16 cellular contexts compared by ENCODE assay signal in the genomic region with DNA sequence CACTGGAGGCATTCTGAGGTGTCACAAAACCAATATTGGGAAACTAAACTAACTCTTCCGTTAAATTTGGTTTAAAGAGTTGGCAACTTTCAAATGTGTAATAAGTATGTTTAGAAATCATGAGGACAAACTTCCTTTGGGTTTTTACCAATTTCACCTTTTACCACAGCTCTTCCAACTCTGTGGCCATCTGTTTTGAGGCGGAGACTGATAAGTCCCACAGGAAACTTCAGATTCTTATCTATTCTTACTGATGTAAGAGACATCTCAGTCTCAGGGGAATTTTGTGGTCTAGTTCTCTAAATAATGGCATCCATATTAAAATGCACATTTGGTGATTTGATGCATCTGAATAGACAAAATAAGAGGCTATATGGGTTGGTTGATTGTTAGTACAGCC.
"Had no signal": no experiment of that assay in that cellular context is flagged by ENCODE, and none has a peak within 500 bp of the region (broad histone marks: within the 10 kb centered on the region; RNA-seq: fewer than 3 reads in every experiment).

No MANE protein-coding gene starts in this region.

- H3K27me3 ChIP-seq: brain microvascular endothelial cell, left lung, spleen had no signal

- H3K4me3 Mint-ChIP-seq: activated CD4-positive, alpha-beta T cell treated with anti-CD3 and anti-CD28 coated beads, Interleukin-2, amount 10 ng/mL, durations not matched to agents 7 days and 5 days; activated CD8-positive, alpha-beta T cell treated with anti-CD3 and anti-CD28 coated beads, Interleukin-2, amount 10 ng/mL, durations not matched to agents 7 days and 5 days; activated naive CD4-positive, alpha-beta T cell treated with anti-CD3 and anti-CD28 coated beads for 36 hours; activated T-cell treated with anti-CD3 and anti-CD28 coated beads, Interleukin-2, amount 50 U/mL, for 24 hours; endodermal cell; stimulated activated memory B cell treated with anti-CD40 and anti-IgM and Interleukin-4, amounts not matched to agents 10 μg/mL and 1 μg/mL and 100 μg/mL, for 72 hours; T-helper 2 cell treated with Interferon-gamma antibody and Interleukin-4, amounts not matched to agents 5 μg/mL and 100 μg/mL, for 36 hours had no signal

- DNase-seq: activated CD4-positive, alpha-beta T cell treated with anti-CD3 and anti-CD28 coated beads, Interleukin-2, amount 10 ng/mL, durations not matched to agents 7 days and 5 days; activated CD8-positive, alpha-beta T cell treated with anti-CD3 and anti-CD28 coated beads, Interleukin-2, amount 10 ng/mL, durations not matched to agents 7 days and 5 days; activated naive CD4-positive, alpha-beta T cell treated with anti-CD3 and anti-CD28 coated beads for 36 hours; activated T-cell treated with anti-CD3 and anti-CD28 coated beads, Interleukin-2, amount 50 U/mL, for 24 hours; aorta; brain microvascular endothelial cell; endodermal cell; foreskin melanocyte; glutamatergic neuron; kidney; left lung; retina; spleen; stimulated activated CD4-positive, alpha-beta T cell treated with anti-CD3 and anti-CD28 coated beads, Interleukin-4, amount 100 ng/mL, for 4 hours had no signal

- H3K4me1 ChIP-seq: left lung had no signal

- H3K36me3 ChIP-seq: brain microvascular endothelial cell, left lung, spleen had no signal

- ATAC-seq: left lung; stimulated activated memory B cell treated with anti-CD40 and anti-IgM and Interleukin-4, amounts not matched to agents 10 μg/mL and 1 μg/mL and 100 μg/mL, for 72 hours had no signal

- H3K9me3 ChIP-seq: left lung, spleen had no signal

- H3K4me3 ChIP-seq: left lung, spleen had no signal

- H3K9me3 Mint-ChIP-seq: activated naive CD4-positive, alpha-beta T cell treated with anti-CD3 and anti-CD28 coated beads for 36 hours; stimulated activated memory B cell treated with anti-CD40 and anti-IgM and Interleukin-4, amounts not matched to agents 10 μg/mL and 1 μg/mL and 100 μg/mL, for 72 hours had no signal

- H3K4me1 Mint-ChIP-seq: endodermal cell; stimulated activated memory B cell treated with anti-CD40 and anti-IgM and Interleukin-4, amounts not matched to agents 10 μg/mL and 1 μg/mL and 100 μg/mL, for 72 hours had no signal

- H3K27ac Mint-ChIP-seq: activated CD4-positive, alpha-beta T cell treated with anti-CD3 and anti-CD28 coated beads, Interleukin-2, amount 10 ng/mL, durations not matched to agents 7 days and 5 days; activated CD8-positive, alpha-beta T cell treated with anti-CD3 and anti-CD28 coated beads, Interleukin-2, amount 10 ng/mL, durations not matched to agents 7 days and 5 days; activated naive CD4-positive, alpha-beta T cell treated with anti-CD3 and anti-CD28 coated beads for 36 hours; activated T-cell treated with anti-CD3 and anti-CD28 coated beads, Interleukin-2, amount 50 U/mL, for 24 hours; endodermal cell; stimulated activated memory B cell treated with anti-CD40 and anti-IgM and Interleukin-4, amounts not matched to agents 10 μg/mL and 1 μg/mL and 100 μg/mL, for 72 hours had no signal

- H3K27me3 Mint-ChIP-seq: activated CD4-positive, alpha-beta T cell treated with anti-CD3 and anti-CD28 coated beads, Interleukin-2, amount 10 ng/mL, durations not matched to agents 7 days and 5 days; stimulated activated memory B cell treated with anti-CD40 and anti-IgM and Interleukin-4, amounts not matched to agents 10 μg/mL and 1 μg/mL and 100 μg/mL, for 72 hours had no signal

- H3K36me3 Mint-ChIP-seq: stimulated activated memory B cell treated with anti-CD40 and anti-IgM and Interleukin-4, amounts not matched to agents 10 μg/mL and 1 μg/mL and 100 μg/mL, for 72 hours had no signal

- H3K27ac ChIP-seq: brain microvascular endothelial cell, spleen had no signal
